In genomic region chr9:92276223-92277007, GRCh38 we compare ENCODE assay signal across 14 cellular contexts. TPM values are rescaled to one million over a fixed set of nuclear protein-coding genes. Genes with fewer than 3 reads are reported as not detected.
DNase-seq lines count a peak whose midpoint lies in the region; ATAC-seq and TF ChIP-seq lines count a peak whose summit lies in the region.
"Had no signal": no experiment of that assay in that cellular context is flagged by ENCODE, and none has a peak within 500 bp of the region (broad histone marks: within the 10 kb centered on the region; RNA-seq: fewer than 3 reads in every experiment).

No MANE protein-coding gene starts in this region.

- H3K36me3 Mint-ChIP-seq in activated CD4-positive, alpha-beta T cell treated with anti-CD3 and anti-CD28 coated beads for 36 hours (ENCODE audit: low read depth), result peaks cover 77% of the 10 kb centered on the region

- intact Hi-C loops in activated CD4-positive, alpha-beta T cell treated with anti-CD3 and anti-CD28 coated beads for 36 hours (cut with DNase I, micrococcal nuclease), result no loop called here
- intact Hi-C loops in mammary epithelial cell (cut with micrococcal nuclease), result no loop called here

- H3K4me3 ChIP-seq in mammary epithelial cell (replicated peaks in 1 of 3; ENCODE audit: insufficient read depth in 1 of 3, low read depth in 2 of 3, low read length in 3 of 3), result no peak overlapping the region
- H3K4me3 ChIP-seq: A549 had no signal

- no TSS peak for BruUV-seq in mammary epithelial cell (replicated peaks; lab: Mats Ljungman, UMichigan)

- no peaks in the 10 kb centered on the region for H3K27me3 ChIP-seq in mammary epithelial cell (ENCODE audit: insufficient read depth, low read length)
- H3K27me3 ChIP-seq: foreskin keratinocyte had no signal

- CTCF ChIA-PET in activated CD4-positive, alpha-beta T cell treated with anti-CD3 and anti-CD28 coated beads for 36 hours (lab: Charles Lee), result interaction anchor here (0.8 to 2.8 kb wide), 3 partner anchors 13 to 136 kb away, joined by 3 to 11 read pairs (median 4); no protein-coding TSS in a partner anchor
- CTCF ChIA-PET in mammary epithelial cell (lab: Charles Lee; ENCODE audit: low non-redundant PET), result no interaction called here

- no peaks in the 10 kb centered on the region for H3K9me3 Mint-ChIP-seq in activated CD4-positive, alpha-beta T cell treated with anti-CD3 and anti-CD28 coated beads for 36 hours (ENCODE audit: low read depth)

- no peak for TF ChIP-seq CTCF in mammary epithelial cell (conservative IDR thresholded peaks at IDR 0.05 in 1 of 2, IDR thresholded peaks at IDR 0.05 in 1 of 2; ENCODE audit: extremely low read depth in 1 of 2, insufficient read depth in 1 of 2, low read depth in 1 of 2, low read length in 2 of 2)

- H3K79me2 ChIP-seq in mammary epithelial cell (ENCODE audit: insufficient read depth, low read length), result peaks cover 30% of the 10 kb centered on the region
- H3K79me2 ChIP-seq: parathyroid adenoma had no signal

- in situ Hi-C loops in mammary epithelial cell (cut with MboI; ENCODE audit: low sequenced_read_pairs in 2 of 2), result no loop called here

- H3K27ac ChIP-seq in mammary epithelial cell (ENCODE audit: insufficient read depth, low read depth, low read length), result no peak overlapping the region
- H3K27ac ChIP-seq: A549, foreskin keratinocyte, parathyroid adenoma had no signal

- no peak for DNase-seq in activated CD4-positive, alpha-beta T cell treated with anti-CD3 and anti-CD28 coated beads for 36 hours
- no peak for DNase-seq in activated CD4-positive, alpha-beta T cell treated with anti-CD3 and anti-CD28 coated beads, Interleukin-2, amount 50 U/mL, for 4 hours
- DNase-seq in MV-4-11 (lab: John Stamatoyannopoulos, UW), result peak; percentile 20
- peak; percentile 41 for DNase-seq in mammary epithelial cell
- DNase-seq in renal cortical epithelial cell (ENCODE audit: low read depth), result peak; percentile 35
- no peak for DNase-seq in COR-L47 (lab: John Stamatoyannopoulos, UW)
- no peak for DNase-seq in NCI-H1930 (lab: John Stamatoyannopoulos, UW)
- DNase-seq: DMS79 treated with DMSO at 0.1 percent for 48 hours, foreskin keratinocyte, NCI-H187 treated with DMSO at 0.1 percent for 48 hours, SW 1271 had no signal

- H2AFZ ChIP-seq in mammary epithelial cell (ENCODE audit: low read depth, low read length), result no peak overlapping the region
- H2AFZ ChIP-seq: parathyroid adenoma had no signal

- H3K4me1 Mint-ChIP-seq in activated CD4-positive, alpha-beta T cell treated with anti-CD3 and anti-CD28 coated beads for 36 hours, result peaks cover 41% of the 10 kb centered on the region

- 51% methylated on average over 11 of the region's 11 CpGs for WGBS in mammary epithelial cell (ENCODE audit: low coverage, missing lambda C conversion rate)

- peaks cover 14% of the 10 kb centered on the region for H3K4me1 ChIP-seq in mammary epithelial cell (ENCODE audit: insufficient read depth, low read length)
- H3K4me1 ChIP-seq: A549, parathyroid adenoma had no signal

- no peak overlapping the region for H3K4me2 ChIP-seq in mammary epithelial cell (ENCODE audit: insufficient read depth, low read depth, low read length)
- H3K4me2 ChIP-seq: A549 had no signal

- H3K4me3 Mint-ChIP-seq in activated CD4-positive, alpha-beta T cell treated with anti-CD3 and anti-CD28 coated beads for 36 hours, result no peak overlapping the region

- H3K27ac Mint-ChIP-seq in activated CD4-positive, alpha-beta T cell treated with anti-CD3 and anti-CD28 coated beads for 36 hours, result peak overlapping the region; percentile 56

- peaks cover 54% of the 10 kb centered on the region for H3K36me3 ChIP-seq in mammary epithelial cell (ENCODE audit: insufficient read depth, low read length)

- no peak overlapping the region for H3K9ac ChIP-seq in mammary epithelial cell (ENCODE audit: insufficient read depth, low read length)
- H3K9ac ChIP-seq: parathyroid adenoma had no signal

- no peaks in the 10 kb centered on the region for H4K20me1 ChIP-seq in mammary epithelial cell (ENCODE audit: insufficient read depth, low read length)

- H3K9me3 ChIP-seq in mammary epithelial cell (replicated peaks; ENCODE audit: insufficient read depth, low read length), result no peaks in the 10 kb centered on the region
- H3K9me3 ChIP-seq: A549 had no signal

- H3K27me3 Mint-ChIP-seq in activated CD4-positive, alpha-beta T cell treated with anti-CD3 and anti-CD28 coated beads for 36 hours, result no peaks in the 10 kb centered on the region

- dilution Hi-C loops in mammary epithelial cell (cut with HindIII; ENCODE audit: low sequenced_read_pairs), result no loop called here

- ATAC-seq in activated CD4-positive, alpha-beta T cell treated with anti-CD3 and anti-CD28 coated beads for 36 hours, result peak; percentile 71
- no peak for ATAC-seq in HG03025 (IDR thresholded peaks at IDR 0.05; ENCODE audit: low FRiP score, unreplicated experiment)

- POLR2A ChIA-PET in activated CD4-positive, alpha-beta T cell treated with anti-CD3 and anti-CD28 coated beads for 36 hours (lab: Charles Lee), result interaction anchor here (0.7 kb wide), 2 partner anchors 394 to 1180 kb away, joined by 3 read pairs; partner anchors contain the start of gene IPPK

RNA-seq across cellular contexts. Expression of gene IARS1, which starts 17.1 kb away (rescaled TPM):
- 100 to 1,000 TPM; 261 to 286 TPM for total RNA-seq in activated CD4-positive, alpha-beta T cell treated with anti-CD3 and anti-CD28 coated beads for 36 hours
- total RNA-seq in mammary epithelial cell (100 to 1,000 TPM; 240 to 401 TPM), renal cortical epithelial cell (239 and 356 TPM in 2 replicates)
- polyA plus RNA-seq in mammary epithelial cell, result 67.3 TPM
- polyA minus RNA-seq in mammary epithelial cell, result 401 TPM

RNA-seq across cellular contexts. Expression of gene NOL8, which starts 48.7 kb away (rescaled TPM):
- 10 to 100 TPM; 57.7 to 80.2 TPM for total RNA-seq in activated CD4-positive, alpha-beta T cell treated with anti-CD3 and anti-CD28 coated beads for 36 hours
- total RNA-seq in mammary epithelial cell (10 to 100 TPM; 21.8 to 42.4 TPM), renal cortical epithelial cell (14.8 and 33.9 TPM in 2 replicates)
- polyA plus RNA-seq in mammary epithelial cell, result 13.7 TPM
- 14.5 TPM for polyA minus RNA-seq in mammary epithelial cell

RNA-seq across cellular contexts. Expression of gene CENPP, which starts 49.3 kb away (rescaled TPM):
- total RNA-seq in activated CD4-positive, alpha-beta T cell treated with anti-CD3 and anti-CD28 coated beads for 36 hours, result 10 to 100 TPM; 22.8 to 32.3 TPM
- 1 to 10 TPM; 3.0 to 7.5 TPM for total RNA-seq in mammary epithelial cell
- polyA plus RNA-seq in mammary epithelial cell, result 4.4 TPM
- polyA minus RNA-seq in mammary epithelial cell, result 2.6 TPM
- total RNA-seq in renal cortical epithelial cell, result 1.2 and 3.1 TPM in 2 replicates

Comparison
In these comparisons a context has a peak if more than half of its experiments do, and no peak if none do; other contexts are left out.
1. DNase-seq: peak in MV-4-11 (single experiment), mammary epithelial cell (single experiment) and renal cortical epithelial cell (single experiment); none in activated CD4-positive, alpha-beta T cell treated with anti-CD3 and anti-CD28 coated beads for 36 hours (single experiment), activated CD4-positive, alpha-beta T cell treated with anti-CD3 and anti-CD28 coated beads, Interleukin-2, amount 50 U/mL, for 4 hours (0 of 2), COR-L47 (single experiment) and NCI-H1930 (0 of 2).